11 cellular contexts compared by ENCODE assay signal in genomic region chr5:10663531-10664183, GRCh38.
DNase-seq lines count a peak whose midpoint lies in the region; TF ChIP-seq lines count a peak whose summit lies in the region.
"Had no signal": no experiment of that assay in that cellular context is flagged by ENCODE, and none has a peak within 500 bp of the region (broad histone marks: within the 10 kb centered on the region; RNA-seq: fewer than 3 reads in every experiment).

No MANE protein-coding gene starts in this region.

- no peaks in the 10 kb centered on the region for H3K4me1 Mint-ChIP-seq in T-helper 2 cell treated with Interferon-gamma antibody and Interleukin-4, amounts not matched to agents 5 μg/mL and 100 μg/mL, for 36 hours (ENCODE audit: low read depth)

- no peak overlapping the region for H3K4me2 ChIP-seq in osteoblast (ENCODE audit: insufficient read depth, low read length)

- no peak overlapping the region for H3K9ac ChIP-seq in liver (ENCODE audit: low read depth in 1 of 2, low read length in 2 of 2)

- in situ Hi-C loops in astrocyte of the spinal cord (cut with HindIII; ENCODE audit: low sequenced_read_pairs) = no loop called here

- H3K4me3 ChIP-seq in astrocyte of the spinal cord (ENCODE audit: low read depth, low read length) (no peak overlapping the region), liver (ENCODE audit: low read depth in 1 of 3, low read length in 3 of 3) (no peak overlapping the region), osteoblast (ENCODE audit: insufficient read depth, low read length) (no peak overlapping the region)

- H3K27me3 ChIP-seq in liver (ENCODE audit: control insufficient read depth in 4 of 4, insufficient read depth in 4 of 4, low read length in 3 of 4) = no peaks in the 10 kb centered on the region
- H3K27me3 ChIP-seq in osteoblast (ENCODE audit: insufficient read depth, low read length) = peaks cover 4% of the 10 kb centered on the region

- H3K79me2 ChIP-seq in osteoblast (ENCODE audit: insufficient read depth, low read length) = no peaks in the 10 kb centered on the region

- H2AFZ ChIP-seq in osteoblast (ENCODE audit: low read length) = no peak overlapping the region

- peak in 1 of 2 donors; percentile 23 for TF ChIP-seq RAD21 in liver (IDR thresholded peaks at IDR 0.05)

- DNase-seq in AG09319 (ENCODE audit: extremely low read depth, low read depth) (peak; percentile 52), M059J (ENCODE audit: low read depth) (peak; percentile 78), astrocyte of the spinal cord (ENCODE audit: low read depth, low spot score) (peak; percentile 38), osteoblast (ENCODE audit: insufficient read length, low spot score, missing footprints) (no peak), activated T-cell treated with anti-CD3 and anti-CD28 coated beads for 4 hours (no peak)
- no peak for DNase-seq in T-helper 2 cell treated with Interferon-gamma antibody and Interleukin-4, amounts not matched to agents 5 μg/mL and 100 μg/mL, for 36 hours (ENCODE audit: low spot score)
- DNase-seq in activated CD4-positive, alpha-beta T cell treated with anti-CD3 and anti-CD28 coated beads, Interleukin-2, amount 50 U/mL, for 1 hour = no peak
- DNase-seq: NCI-H510A had no signal

- H3K9me3 ChIP-seq in liver (ENCODE audit: control insufficient read depth in 4 of 4, low read length in 3 of 4) (no peaks in the 10 kb centered on the region), osteoblast (ENCODE audit: low read depth, low read length) (no peaks in the 10 kb centered on the region)

- H3K9me3 Mint-ChIP-seq in T-helper 2 cell treated with Interferon-gamma antibody and Interleukin-4, amounts not matched to agents 5 μg/mL and 100 μg/mL, for 36 hours = no peaks in the 10 kb centered on the region
- H3K9me3 Mint-ChIP-seq: dendritic cell treated with granulocyte-macrophage colony-stimulating factor and Interleukin-4, amounts not matched to agents 40 ng/mL and 50 ng/mL, for 4 days had no signal

- H3K27me3 Mint-ChIP-seq in T-helper 2 cell treated with Interferon-gamma antibody and Interleukin-4, amounts not matched to agents 5 μg/mL and 100 μg/mL, for 36 hours (ENCODE audit: low read depth) = no peaks in the 10 kb centered on the region

- H3K36me3 ChIP-seq in liver (ENCODE audit: control insufficient read depth in 4 of 4, insufficient read depth in 3 of 4, low read depth in 1 of 4, low read length in 3 of 4) (no peaks in the 10 kb centered on the region), osteoblast (ENCODE audit: insufficient read depth, low read length) (no peaks in the 10 kb centered on the region)

- TF ChIP-seq CTCF in AG09319 (IDR thresholded peaks at IDR 0.05; ENCODE audit: low read depth, low read length) (no peak), astrocyte of the spinal cord (IDR thresholded peaks at IDR 0.05; ENCODE audit: low read depth, low read length) (no peak), liver (IDR thresholded peaks at IDR 0.05; ENCODE audit: low read depth, low read length, missing input control) (peak; percentile 2), osteoblast (IDR thresholded peaks at IDR 0.05; ENCODE audit: extremely low read depth, low read depth, low read length) (no peak)

- no peaks in the 10 kb centered on the region for H4K20me1 ChIP-seq in osteoblast (ENCODE audit: insufficient read depth, low read length)

- no peaks in the 10 kb centered on the region for H3K36me3 Mint-ChIP-seq in T-helper 2 cell treated with Interferon-gamma antibody and Interleukin-4, amounts not matched to agents 5 μg/mL and 100 μg/mL, for 36 hours (ENCODE audit: low read depth)

- no peak overlapping the region for H3K27ac Mint-ChIP-seq in T-helper 2 cell treated with Interferon-gamma antibody and Interleukin-4, amounts not matched to agents 5 μg/mL and 100 μg/mL, for 36 hours
- H3K27ac Mint-ChIP-seq: progenitor cell of endocrine pancreas had no signal

- peaks cover 5 to 13% (median 7%) of the 10 kb centered on the region in 4 donors for H3K4me1 ChIP-seq in liver (ENCODE audit: control insufficient read depth in 4 of 4, insufficient read depth in 4 of 4, low read length in 3 of 4)
- H3K4me1 ChIP-seq in osteoblast (ENCODE audit: insufficient read depth, low read length) = no peaks in the 10 kb centered on the region

- 29% methylated on average over 13 of the region's 13 CpGs for WGBS in liver

- no peak overlapping the region for H3K4me3 Mint-ChIP-seq in T-helper 2 cell treated with Interferon-gamma antibody and Interleukin-4, amounts not matched to agents 5 μg/mL and 100 μg/mL, for 36 hours
- H3K4me3 Mint-ChIP-seq: dendritic cell treated with granulocyte-macrophage colony-stimulating factor and Interleukin-4, amounts not matched to agents 40 ng/mL and 50 ng/mL, for 4 days had no signal

- H3K27ac ChIP-seq in liver (ENCODE audit: low read depth in 1 of 2, low read length in 2 of 2) (peak overlapping the region; percentile 5 to 70), osteoblast (ENCODE audit: low read depth, low read length) (no peak overlapping the region)

TF ChIP-seq in liver, 16 proteins besides CTCF, POLR2A, EP300 and RAD21:
- TF ChIP-seq YY1 (IDR thresholded peaks at IDR 0.05) = peak; percentile 88
- peak; percentile 86 for TF ChIP-seq SP1 (IDR thresholded peaks at IDR 0.05)
- TF ChIP-seq ZBTB33 (IDR thresholded peaks at IDR 0.05) = no peak
- TF ChIP-seq TAF1 (conservative IDR thresholded peaks at IDR 0.05) = no peak
- TF ChIP-seq JUND (IDR thresholded peaks at IDR 0.05) = peak; percentile 91 to 93
- TF ChIP-seq FOXA2 (IDR thresholded peaks at IDR 0.05) = no peak
- no peak for TF ChIP-seq EGR1 (IDR thresholded peaks at IDR 0.05; ENCODE audit: low read depth in 2 of 2)
- TF ChIP-seq MAX (IDR thresholded peaks at IDR 0.05) = no peak
- peak in 1 of 2 donors; percentile 22 for TF ChIP-seq GABPA (IDR thresholded peaks at IDR 0.05 in 1 of 2, conservative IDR thresholded peaks at IDR 0.05 in 1 of 2)
- TF ChIP-seq REST (IDR thresholded peaks at IDR 0.05) = no peak
- TF ChIP-seq HNF4G (IDR thresholded peaks at IDR 0.05) = peak; percentile 64
- peak; percentile 50 for TF ChIP-seq NR2F2 (IDR thresholded peaks at IDR 0.05)
- peak; percentile 88 to 90 for TF ChIP-seq HNF4A (conservative IDR thresholded peaks at IDR 0.05)
- peak; percentile 83 for TF ChIP-seq ATF3 (IDR thresholded peaks at IDR 0.05)
- TF ChIP-seq RXRA (IDR thresholded peaks at IDR 0.05) = peak; percentile 75
- TF ChIP-seq FOXA1 (IDR thresholded peaks at IDR 0.05) = no peak

Comparison
In these comparisons a context has a peak if more than half of its experiments do, and no peak if none do; other contexts are left out.
1. DNase-seq: peak in AG09319 (single experiment), M059J (single experiment) and astrocyte of the spinal cord (single experiment); none in osteoblast (single experiment), T-helper 2 cell treated with Interferon-gamma antibody and Interleukin-4, amounts not matched to agents 5 μg/mL and 100 μg/mL, for 36 hours (single experiment), activated T-cell treated with anti-CD3 and anti-CD28 coated beads for 4 hours (single experiment) and activated CD4-positive, alpha-beta T cell treated with anti-CD3 and anti-CD28 coated beads, Interleukin-2, amount 50 U/mL, for 1 hour (single experiment).